ENCODE assay signal across 12 cellular contexts in genomic region chr15:43103939-43104338, GRCh38. TPM values are rescaled to one million over a fixed set of nuclear protein-coding genes. Genes with fewer than 3 reads are reported as not detected.
DNase-seq lines count a peak whose midpoint lies in the region; ATAC-seq, FAIRE-seq and TF ChIP-seq lines count a peak whose summit lies in the region.
"Had no signal": no experiment of that assay in that cellular context is flagged by ENCODE, and none has a peak within 500 bp of the region (broad histone marks: within the 10 kb centered on the region; RNA-seq: fewer than 3 reads in every experiment).

No MANE protein-coding gene starts in this region.

- TF ChIP-seq CTCF in VCaP (conservative IDR thresholded peaks at IDR 0.05) (no peak), keratinocyte (optimal IDR thresholded peaks at IDR 0.05 in 1 of 3, IDR thresholded peaks at IDR 0.05 in 1 of 3, conservative IDR thresholded peaks at IDR 0.05 in 1 of 3; ENCODE audit: extremely low read depth in 1 of 3, insufficient read depth in 2 of 3, low read length in 3 of 3) (no peak), WERI-Rb-1 (IDR thresholded peaks at IDR 0.05; ENCODE audit: low read depth, low read length) (no peak)

- no peak overlapping the region for H2AFZ ChIP-seq in keratinocyte (ENCODE audit: control insufficient read depth, low read length)

- peak overlapping the region; percentile 93 for H3K4me2 ChIP-seq in keratinocyte (ENCODE audit: control insufficient read depth, extremely low read depth, insufficient read depth, low read depth, low read length)

- H3K4me1 ChIP-seq in keratinocyte (ENCODE audit: control insufficient read depth, extremely low read depth, insufficient read depth, low read length): peaks cover 33% of the 10 kb centered on the region

- H3K4me1 Mint-ChIP-seq in activated CD4-positive, alpha-beta T cell treated with anti-CD3 and anti-CD28 coated beads, Interleukin-2, amount 10 ng/mL, durations not matched to agents 7 days and 5 days: peaks cover 56% of the 10 kb centered on the region
- H3K4me1 Mint-ChIP-seq in stimulated activated effector memory CD8-positive, alpha-beta T cell treated with anti-CD3 and anti-CD28 coated beads, Interleukin-12 subunit alpha, Interleukin-12 subunit beta, amount 100 ng/mL, for 72 hours: peaks cover 66% of the 10 kb centered on the region

- peak overlapping the region in 1 of 3 experiments; percentile 65 for H3K4me3 ChIP-seq in keratinocyte (ENCODE audit: control insufficient read depth in 2 of 3, extremely low read depth in 1 of 3, insufficient read depth in 2 of 3, low read depth in 1 of 3, low read length in 3 of 3)
- H3K4me3 ChIP-seq in WERI-Rb-1 (ENCODE audit: low read depth, low read length): no peak overlapping the region

- no peaks in the 10 kb centered on the region for H3K27me3 Mint-ChIP-seq in activated CD4-positive, alpha-beta T cell treated with anti-CD3 and anti-CD28 coated beads, Interleukin-2, amount 10 ng/mL, durations not matched to agents 7 days and 5 days

- peak overlapping the region; percentile 83; the same call in 1 of the 2 replicates for H3K27ac ChIP-seq in VCaP
- peak overlapping the region; percentile 58 for H3K27ac ChIP-seq in keratinocyte (ENCODE audit: control insufficient read depth, insufficient read depth, low read length)
- H3K27ac ChIP-seq in WERI-Rb-1: no peak overlapping the region

- H3K27ac Mint-ChIP-seq in activated CD4-positive, alpha-beta T cell treated with anti-CD3 and anti-CD28 coated beads, Interleukin-2, amount 10 ng/mL, durations not matched to agents 7 days and 5 days: no peak overlapping the region
- peak overlapping the region; percentile 59 for H3K27ac Mint-ChIP-seq in stimulated activated effector memory CD8-positive, alpha-beta T cell treated with anti-CD3 and anti-CD28 coated beads, Interleukin-12 subunit alpha, Interleukin-12 subunit beta, amount 100 ng/mL, for 72 hours

- dilution Hi-C loops in keratinocyte (cut with MboI; ENCODE audit: extremely low pct_ligation_motif_present, low sequenced_read_pairs): no loop called here

- no peak for ATAC-seq in stimulated activated effector memory CD8-positive, alpha-beta T cell treated with anti-CD3 and anti-CD28 coated beads, Interleukin-12 subunit alpha, Interleukin-12 subunit beta, amount 100 ng/mL, for 72 hours
- no peak for ATAC-seq in HG02798 (IDR thresholded peaks at IDR 0.05; ENCODE audit: poor library complexity, unreplicated experiment)
- no peak for ATAC-seq in HG03159 (IDR thresholded peaks at IDR 0.05; ENCODE audit: unreplicated experiment)

- POLR2A ChIA-PET in activated CD4-positive, alpha-beta T cell treated with anti-CD3 and anti-CD28 coated beads, Interleukin-2, amount 10 ng/mL, durations not matched to agents 7 days and 5 days (lab: Charles Lee): no interaction called here

- peaks cover 52% of the 10 kb centered on the region for H3K79me2 ChIP-seq in keratinocyte (ENCODE audit: control insufficient read depth, insufficient read depth, low read length)

- H3K9me3 Mint-ChIP-seq in activated CD4-positive, alpha-beta T cell treated with anti-CD3 and anti-CD28 coated beads, Interleukin-2, amount 10 ng/mL, durations not matched to agents 7 days and 5 days: no peaks in the 10 kb centered on the region
- H3K9me3 Mint-ChIP-seq in stimulated activated effector memory CD8-positive, alpha-beta T cell treated with anti-CD3 and anti-CD28 coated beads, Interleukin-12 subunit alpha, Interleukin-12 subunit beta, amount 100 ng/mL, for 72 hours: no peaks in the 10 kb centered on the region

- no peaks in the 10 kb centered on the region for H3K9me3 ChIP-seq in keratinocyte (ENCODE audit: control insufficient read depth, low read depth, low read length)
- no peaks in the 10 kb centered on the region for H3K9me3 ChIP-seq in WERI-Rb-1 (ENCODE audit: severe bottlenecking)
- H3K9me3 ChIP-seq: ascending aorta had no signal

- CTCF ChIA-PET in activated CD4-positive, alpha-beta T cell treated with anti-CD3 and anti-CD28 coated beads, Interleukin-2, amount 10 ng/mL, durations not matched to agents 7 days and 5 days (lab: Charles Lee): interaction anchor here (0.8 to 1.7 kb wide), 4 partner anchors 14 to 23 kb away, joined by 3 read pairs; no protein-coding TSS in a partner anchor

- no peaks in the 10 kb centered on the region for H4K20me1 ChIP-seq in keratinocyte (ENCODE audit: control insufficient read depth, extremely low read depth, insufficient read depth, low read length)

- peak overlapping the region; percentile 45 for H3K9ac ChIP-seq in keratinocyte (ENCODE audit: control insufficient read depth, extremely low read depth, insufficient read depth, low read length)

- H3K36me3 ChIP-seq in keratinocyte (ENCODE audit: control insufficient read depth in 2 of 2, extremely low read depth in 1 of 2, insufficient read depth in 2 of 2, low read length in 2 of 2): peaks cover 3 to 11% of the 10 kb centered on the region in 2 experiments
- peaks cover 27% of the 10 kb centered on the region for H3K36me3 ChIP-seq in WERI-Rb-1

- no peak for DNase-seq in activated CD4-positive, alpha-beta T cell treated with anti-CD3 and anti-CD28 coated beads, Interleukin-2, amount 10 ng/mL, durations not matched to agents 7 days and 5 days
- DNase-seq in activated CD4-positive, alpha-beta T cell treated with anti-CD3 and anti-CD28 coated beads, Interleukin-2, amount 50 U/mL, for 4 hours: no peak
- DNase-seq in keratinocyte (ENCODE audit: low read depth, low spot score) (no peak), WERI-Rb-1 (no peak)
- DNase-seq in stimulated activated effector memory CD8-positive, alpha-beta T cell treated with anti-CD3 and anti-CD28 coated beads, Interleukin-12 subunit alpha, Interleukin-12 subunit beta, amount 100 ng/mL, for 72 hours (ENCODE audit: low spot score in 2 of 2): no peak
- DNase-seq: ACHN; DMS153; stimulated activated CD4-positive, alpha-beta T cell treated with anti-CD3 and anti-CD28 coated beads, Interleukin-12 subunit alpha, Interleukin-12 subunit beta, amount 100 ng/mL, for 4 hours had no signal

- peaks cover 45% of the 10 kb centered on the region for H3K36me3 Mint-ChIP-seq in activated CD4-positive, alpha-beta T cell treated with anti-CD3 and anti-CD28 coated beads, Interleukin-2, amount 10 ng/mL, durations not matched to agents 7 days and 5 days (ENCODE audit: low read depth)
- peaks cover 45% of the 10 kb centered on the region for H3K36me3 Mint-ChIP-seq in stimulated activated effector memory CD8-positive, alpha-beta T cell treated with anti-CD3 and anti-CD28 coated beads, Interleukin-12 subunit alpha, Interleukin-12 subunit beta, amount 100 ng/mL, for 72 hours

- no peaks in the 10 kb centered on the region for H3K9me1 ChIP-seq in keratinocyte (ENCODE audit: control insufficient read depth, extremely low read depth, insufficient read depth, low read length)

- no peak for FAIRE-seq in keratinocyte (lab: Jason Lieb, UNC)

- H3K27me3 ChIP-seq in keratinocyte (ENCODE audit: control insufficient read depth, extremely low read depth, insufficient read depth, low read length): no peaks in the 10 kb centered on the region
- H3K27me3 ChIP-seq in WERI-Rb-1 (ENCODE audit: insufficient read depth, low read depth, severe bottlenecking): no peaks in the 10 kb centered on the region
- H3K27me3 ChIP-seq: ascending aorta had no signal

- H3K4me3 Mint-ChIP-seq in activated CD4-positive, alpha-beta T cell treated with anti-CD3 and anti-CD28 coated beads, Interleukin-2, amount 10 ng/mL, durations not matched to agents 7 days and 5 days: peak overlapping the region; percentile 15
- peak overlapping the region; percentile 96 for H3K4me3 Mint-ChIP-seq in stimulated activated effector memory CD8-positive, alpha-beta T cell treated with anti-CD3 and anti-CD28 coated beads, Interleukin-12 subunit alpha, Interleukin-12 subunit beta, amount 100 ng/mL, for 72 hours

RNA-seq across cellular contexts. Expression of gene UBR1, which starts 1.9 kb away (rescaled TPM):
- total RNA-seq in activated CD4-positive, alpha-beta T cell treated with anti-CD3 and anti-CD28 coated beads, Interleukin-2, amount 10 ng/mL, durations not matched to agents 7 days and 5 days: 10 to 100 TPM; 27.8 to 31.8 TPM
- 12.3 to 17.4 TPM (median 12.7 TPM) in 3 replicates for polyA plus RNA-seq in keratinocyte
- polyA plus RNA-seq in keratinocyte (2011; ENCODE audit: low read depth): 7.0 TPM
- polyA plus RNA-seq in keratinocyte (2011; cell fraction: cytosol; rRNA removed): 4.8 and 10.0 TPM in 2 replicates
- polyA plus RNA-seq in keratinocyte (2011; cell fraction: nucleus; rRNA removed): 19.4 and 24.8 TPM in 2 replicates
- polyA plus RNA-seq in keratinocyte (2012; ENCODE audit: low replicate concordance): 5.9 and 19.3 TPM in 2 replicates
- polyA minus RNA-seq in keratinocyte: 9.1 to 39.3 TPM (median 25.3 TPM) in 3 replicates
- 15.9 TPM for polyA minus RNA-seq in keratinocyte (2011; cell fraction: cytosol; rRNA and poly(A)+ RNA removed)
- polyA minus RNA-seq in keratinocyte (2011; cell fraction: nucleus; rRNA and poly(A)+ RNA removed): 39.1 and 69.7 TPM in 2 replicates

RNA-seq across cellular contexts. Expression of gene TMEM62, which starts 29.4 kb away (rescaled TPM):
- total RNA-seq in activated CD4-positive, alpha-beta T cell treated with anti-CD3 and anti-CD28 coated beads, Interleukin-2, amount 10 ng/mL, durations not matched to agents 7 days and 5 days: 10 to 100 TPM; 15.3 to 18.5 TPM
- 4.5 to 5.5 TPM (median 4.6 TPM) in 3 replicates for polyA plus RNA-seq in keratinocyte
- polyA plus RNA-seq in keratinocyte (2011; ENCODE audit: low read depth): 6.7 TPM
- 3.0 and 5.0 TPM in 2 replicates for polyA plus RNA-seq in keratinocyte (2011; cell fraction: cytosol; rRNA removed)
- polyA plus RNA-seq in keratinocyte (2011; cell fraction: nucleus; rRNA removed): 8.3 and 10.2 TPM in 2 replicates
- 3.7 and 8.4 TPM in 2 replicates for polyA plus RNA-seq in keratinocyte (2012; ENCODE audit: low replicate concordance)
- 2.6 to 6.1 TPM (median 2.7 TPM) in 3 replicates for polyA minus RNA-seq in keratinocyte
- polyA minus RNA-seq in keratinocyte (2011; cell fraction: cytosol; rRNA and poly(A)+ RNA removed): 3.8 TPM
- polyA minus RNA-seq in keratinocyte (2011; cell fraction: nucleus; rRNA and poly(A)+ RNA removed): 2.6 and 8.6 TPM in 2 replicates
